11 cellular contexts compared by ENCODE assay signal in the genomic region with DNA sequence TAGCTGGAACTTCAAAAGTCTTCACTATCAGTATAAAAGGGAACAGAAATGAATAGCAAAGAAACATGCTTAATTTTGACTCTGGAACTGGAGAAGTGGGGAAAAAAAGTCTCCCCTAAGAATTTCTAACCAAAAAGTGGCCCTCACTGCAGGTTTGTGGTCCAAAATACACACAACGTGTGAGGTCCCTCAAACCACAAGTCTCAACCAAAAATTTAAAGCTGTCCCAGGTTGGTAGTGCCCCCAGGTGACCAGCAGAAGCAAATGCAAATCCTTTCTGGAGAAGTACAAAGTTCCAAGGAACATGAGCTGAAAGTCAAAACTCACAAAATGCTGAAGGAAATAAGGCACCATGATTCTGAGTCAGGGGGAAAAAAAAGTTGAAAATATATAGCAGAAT. TPM values are rescaled to one million over a fixed set of nuclear protein-coding genes. Genes with fewer than 3 reads are reported as not detected.
A peak's percentile ranks its signal among the peaks of the same experiment; 100 is the strongest.
DNase-seq lines count a peak whose midpoint lies in the region; ATAC-seq and TF ChIP-seq lines count a peak whose summit lies in the region.
"Had no signal": no experiment of that assay in that cellular context is flagged by ENCODE, and none has a peak within 500 bp of the region (broad histone marks: within the 10 kb centered on the region; RNA-seq: fewer than 3 reads in every experiment).

No MANE protein-coding gene starts in this region.

- no peak overlapping the region for H3K27ac ChIP-seq in breast epithelium
- H3K27ac ChIP-seq: BLaER1 treated with 17β-estradiol and CSF1 and Interleukin-3, amounts not matched to agents 10 nM and 100 nM had no signal

- TF ChIP-seq CTCF in MCF 10A (IDR thresholded peaks at IDR 0.05; ENCODE audit: unreplicated experiment) (peak; percentile 32), breast epithelium (IDR thresholded peaks at IDR 0.05) (no peak), NB4 (IDR thresholded peaks at IDR 0.05; ENCODE audit: low read depth, low read length) (peak; percentile 32), chondrocyte (IDR thresholded peaks at IDR 0.05) (peak; percentile 57)

- POLR2A ChIA-PET in MCF 10A (lab: Yijun Ruan, JAX), result no interaction called here

- H3K4me3 Mint-ChIP-seq in MCF 10A (ENCODE audit: unreplicated experiment), result no peak overlapping the region
- H3K4me3 Mint-ChIP-seq in chondrocyte (ENCODE audit: unreplicated experiment), result no peak overlapping the region

- no peaks in the 10 kb centered on the region for H3K9me3 ChIP-seq in breast epithelium
- H3K9me3 ChIP-seq: BLaER1 treated with 17β-estradiol and CSF1 and Interleukin-3, amounts not matched to agents 10 nM and 100 nM had no signal

- H3K27ac Mint-ChIP-seq in MCF 10A (ENCODE audit: low read depth, unreplicated experiment) (no peak overlapping the region), chondrocyte (ENCODE audit: unreplicated experiment) (no peak overlapping the region)

- DNase-seq in MCF 10A (ENCODE audit: unreplicated experiment) (peak; percentile 50), breast epithelium (ENCODE audit: low spot score in 2 of 2) (no peak), NB4 (ENCODE audit: low read depth) (peak; percentile 64), chondrocyte (ENCODE audit: low spot score) (no peak), NCI-H1930 (lab: John Stamatoyannopoulos, UW) (no peak), T1000 (lab: John Stamatoyannopoulos, UW) (no peak), NCI-H1092 (lab: John Stamatoyannopoulos, UW) (no peak)
- DNase-seq: NCI-H2029, posterior cingulate gyrus had no signal

- ATAC-seq in HG02938 (IDR thresholded peaks at IDR 0.05; ENCODE audit: unreplicated experiment), result no peak

- TF ChIP-seq POLR2A in breast epithelium (IDR thresholded peaks at IDR 0.05) (no peak), NB4 (IDR thresholded peaks at IDR 0.05; ENCODE audit: extremely low read depth, insufficient read length) (no peak)

- H3K4me1 Mint-ChIP-seq in MCF 10A (ENCODE audit: insufficient read depth, unreplicated experiment) (peaks cover 5% of the 10 kb centered on the region), chondrocyte (ENCODE audit: low read depth) (no peaks in the 10 kb centered on the region)

- H3K9me3 Mint-ChIP-seq in MCF 10A (ENCODE audit: unreplicated experiment) (peaks cover 8% of the 10 kb centered on the region), chondrocyte (ENCODE audit: low read depth) (peaks cover 7% of the 10 kb centered on the region)

- BruUV-seq in MCF 10A (replicated peaks; lab: Mats Ljungman, UMichigan), result no TSS peak

- H3K4me3 ChIP-seq in breast epithelium (no peak overlapping the region), NB4 (ENCODE audit: low read depth, low read length) (no peak overlapping the region)
- H3K4me3 ChIP-seq: BLaER1 treated with 17β-estradiol and CSF1 and Interleukin-3, amounts not matched to agents 10 nM and 100 nM had no signal

- no peaks in the 10 kb centered on the region for H3K36me3 Mint-ChIP-seq in MCF 10A (ENCODE audit: insufficient read depth, unreplicated experiment)
- H3K36me3 Mint-ChIP-seq in chondrocyte (ENCODE audit: low read depth), result no peaks in the 10 kb centered on the region

- no peaks in the 10 kb centered on the region for H3K36me3 ChIP-seq in breast epithelium
- H3K36me3 ChIP-seq: BLaER1 treated with 17β-estradiol and CSF1 and Interleukin-3, amounts not matched to agents 10 nM and 100 nM had no signal

- CTCF ChIA-PET in MCF 10A (lab: Yijun Ruan, JAX), result no interaction called here

- intact Hi-C loops in MCF 10A (cut with micrococcal nuclease), result loop anchor here (5.0 kb wide), 1 partner anchor 640 kb away; a partner anchor contains a TSS
- intact Hi-C loops in breast epithelium (cut with DNase I; ENCODE audit: low total_unique reads), result no loop called here

- H3K27me3 Mint-ChIP-seq in MCF 10A (ENCODE audit: insufficient read depth, unreplicated experiment) (no peaks in the 10 kb centered on the region), chondrocyte (ENCODE audit: low read depth) (peaks cover 3% of the 10 kb centered on the region)

- no peaks in the 10 kb centered on the region for H3K4me1 ChIP-seq in breast epithelium
- H3K4me1 ChIP-seq: BLaER1 treated with 17β-estradiol and CSF1 and Interleukin-3, amounts not matched to agents 10 nM and 100 nM had no signal

- peaks cover 0 to 6% of the 10 kb centered on the region in 2 donors for H3K27me3 ChIP-seq in breast epithelium

RNA-seq across cellular contexts. Expression of a gene that starts 23.6 kb away (rescaled TPM):
- total RNA-seq in MCF 10A (2022), result 44.6 and 46.1 TPM in 2 replicates
- 10 to 100 TPM; 29.2 to 41.6 (median 35.3) TPM for total RNA-seq in breast epithelium
- 35.7 to 40.3 TPM (median 37.4 TPM) in 3 replicates for total RNA-seq in chondrocyte

Comparison
In these comparisons a context has a peak if more than half of its experiments do, and no peak if none do; other contexts are left out.
1. DNase-seq: peak in MCF 10A (single experiment) and NB4 (single experiment); none in breast epithelium (0 of 2), chondrocyte (single experiment), NCI-H1930 (0 of 2), T1000 (single experiment) and NCI-H1092 (single experiment).
2. CTCF ChIP-seq: peak in MCF 10A (single experiment), NB4 (single experiment) and chondrocyte (single experiment); none in breast epithelium (0 of 3).